Comparison of ENCODE assay signal across 9 cellular contexts in the genomic region with DNA sequence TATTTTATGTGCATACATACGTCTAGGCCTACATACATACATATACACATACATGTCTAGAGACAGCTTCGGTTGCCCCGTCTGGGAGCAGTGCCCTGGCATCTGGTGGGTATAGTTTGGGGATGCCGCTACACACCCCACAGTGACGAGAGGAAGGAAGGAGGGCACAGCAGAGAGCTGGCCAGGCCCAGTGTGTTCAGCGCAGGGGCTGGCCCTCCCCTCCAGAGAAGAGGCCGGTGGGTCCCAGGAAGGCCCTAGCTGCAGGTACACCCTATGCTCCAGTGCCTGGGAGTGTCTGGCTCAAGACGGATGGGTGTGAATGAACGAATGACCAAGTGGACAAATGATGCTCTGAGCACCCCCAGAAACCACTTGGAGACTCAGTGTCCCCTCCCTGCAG.
"Had no signal": no experiment of that assay in that cellular context is flagged by ENCODE, and none has a peak within 500 bp of the region (broad histone marks: within the 10 kb centered on the region; RNA-seq: fewer than 3 reads in every experiment).

No MANE protein-coding gene starts in this region.

- H3K9me3 ChIP-seq: HAP-1 had no signal

- H3K27ac ChIP-seq: GM23248, HL-60 had no signal

- ATAC-seq: HCT116, K562 had no signal

- H3K4me3 ChIP-seq: GM23248, HAP-1, K562 had no signal

- FAIRE-seq: K562 had no signal

- H2AFZ ChIP-seq: GM23248 had no signal

- H3K27ac Mint-ChIP-seq: HFFc6 had no signal

- H3K4me1 ChIP-seq: HAP-1 had no signal

- H3K9ac ChIP-seq: GM23248 had no signal

- DNase-seq: GM23248, GOT3, H7, HFFc6, IMR-90 had no signal

- H3K4me3 Mint-ChIP-seq: HFFc6 had no signal

- H3K9me3 Mint-ChIP-seq: HFFc6 had no signal

- H3K36me3 ChIP-seq: HAP-1 had no signal
